1 cellular context compared by ENCODE assay signal in the genomic region with DNA sequence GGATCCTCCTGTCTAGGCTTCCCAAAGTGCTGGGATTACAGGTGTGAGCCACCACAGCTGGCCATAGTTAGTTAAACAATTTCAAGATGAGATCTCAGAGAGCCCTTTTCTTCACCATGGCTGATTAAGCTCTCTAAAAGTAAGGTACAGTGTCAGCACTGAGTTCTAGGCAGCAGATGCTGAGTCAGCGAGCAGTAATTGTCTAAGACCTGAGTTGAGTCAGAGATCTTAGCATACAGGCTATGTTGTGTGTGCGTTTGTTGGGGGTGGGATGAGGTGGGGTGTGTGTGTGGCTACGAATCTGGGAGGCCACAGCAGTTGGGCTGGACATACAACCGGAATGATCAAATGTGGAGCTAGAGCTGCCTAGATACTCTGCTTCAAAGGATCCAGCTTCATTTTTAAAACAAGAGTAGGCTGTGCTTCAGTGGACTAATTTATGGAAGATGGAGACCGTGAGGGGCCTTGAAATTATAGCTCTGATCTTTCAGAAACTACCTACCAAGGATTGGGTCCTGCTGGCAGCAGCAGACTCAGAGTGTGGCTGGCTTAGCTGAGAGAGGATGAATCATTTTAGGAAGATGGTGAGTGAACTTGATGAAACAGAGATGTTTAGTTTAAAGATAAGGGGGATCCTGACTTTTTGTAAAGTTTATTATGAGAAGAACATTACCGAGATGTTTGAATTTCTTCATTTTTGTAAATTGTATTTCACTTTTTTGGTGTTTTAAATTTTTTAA.
TF ChIP-seq lines count a peak whose summit lies in the region.

No MANE protein-coding gene starts in this region.

TF ChIP-seq in GM12878, 131 proteins besides CTCF, POLR2A, EP300 and RAD21 (continued from another document):
- TF ChIP-seq, protein P1, sequence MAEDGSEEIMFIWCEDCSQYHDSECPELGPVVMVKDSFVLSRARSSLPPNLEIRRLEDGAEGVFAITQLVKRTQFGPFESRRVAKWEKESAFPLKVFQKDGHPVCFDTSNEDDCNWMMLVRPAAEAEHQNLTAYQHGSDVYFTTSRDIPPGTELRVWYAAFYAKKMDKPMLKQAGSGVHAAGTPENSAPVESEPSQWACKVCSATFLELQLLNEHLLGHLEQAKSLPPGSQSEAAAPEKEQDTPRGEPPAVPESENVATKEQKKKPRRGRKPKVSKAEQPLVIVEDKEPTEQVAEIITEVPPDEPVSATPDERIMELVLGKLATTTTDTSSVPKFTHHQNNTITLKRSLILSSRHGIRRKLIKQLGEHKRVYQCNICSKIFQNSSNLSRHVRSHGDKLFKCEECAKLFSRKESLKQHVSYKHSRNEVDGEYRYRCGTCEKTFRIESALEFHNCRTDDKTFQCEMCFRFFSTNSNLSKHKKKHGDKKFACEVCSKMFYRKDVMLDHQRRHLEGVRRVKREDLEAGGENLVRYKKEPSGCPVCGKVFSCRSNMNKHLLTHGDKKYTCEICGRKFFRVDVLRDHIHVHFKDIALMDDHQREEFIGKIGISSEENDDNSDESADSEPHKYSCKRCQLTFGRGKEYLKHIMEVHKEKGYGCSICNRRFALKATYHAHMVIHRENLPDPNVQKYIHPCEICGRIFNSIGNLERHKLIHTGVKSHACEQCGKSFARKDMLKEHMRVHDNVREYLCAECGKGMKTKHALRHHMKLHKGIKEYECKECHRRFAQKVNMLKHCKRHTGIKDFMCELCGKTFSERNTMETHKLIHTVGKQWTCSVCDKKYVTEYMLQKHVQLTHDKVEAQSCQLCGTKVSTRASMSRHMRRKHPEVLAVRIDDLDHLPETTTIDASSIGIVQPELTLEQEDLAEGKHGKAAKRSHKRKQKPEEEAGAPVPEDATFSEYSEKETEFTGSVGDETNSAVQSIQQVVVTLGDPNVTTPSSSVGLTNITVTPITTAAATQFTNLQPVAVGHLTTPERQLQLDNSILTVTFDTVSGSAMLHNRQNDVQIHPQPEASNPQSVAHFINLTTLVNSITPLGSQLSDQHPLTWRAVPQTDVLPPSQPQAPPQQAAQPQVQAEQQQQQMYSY (CRISPR knock-in tag; IDR thresholded peaks at IDR 0.05): no peak
- no peak for TF ChIP-seq BRCA1 (IDR thresholded peaks at IDR 0.05; ENCODE audit: low read depth, low read length)
- no peak for TF ChIP-seq BACH1 (IDR thresholded peaks at IDR 0.05; ENCODE audit: borderline replicate concordance)
- no peak for TF ChIP-seq NRF1 (conservative IDR thresholded peaks at IDR 0.05; ENCODE audit: low read depth, low read length)
- no peak for TF ChIP-seq CHD2 (IDR thresholded peaks at IDR 0.05; ENCODE audit: borderline replicate concordance, low read depth, low read length)
- TF ChIP-seq, protein P2, sequence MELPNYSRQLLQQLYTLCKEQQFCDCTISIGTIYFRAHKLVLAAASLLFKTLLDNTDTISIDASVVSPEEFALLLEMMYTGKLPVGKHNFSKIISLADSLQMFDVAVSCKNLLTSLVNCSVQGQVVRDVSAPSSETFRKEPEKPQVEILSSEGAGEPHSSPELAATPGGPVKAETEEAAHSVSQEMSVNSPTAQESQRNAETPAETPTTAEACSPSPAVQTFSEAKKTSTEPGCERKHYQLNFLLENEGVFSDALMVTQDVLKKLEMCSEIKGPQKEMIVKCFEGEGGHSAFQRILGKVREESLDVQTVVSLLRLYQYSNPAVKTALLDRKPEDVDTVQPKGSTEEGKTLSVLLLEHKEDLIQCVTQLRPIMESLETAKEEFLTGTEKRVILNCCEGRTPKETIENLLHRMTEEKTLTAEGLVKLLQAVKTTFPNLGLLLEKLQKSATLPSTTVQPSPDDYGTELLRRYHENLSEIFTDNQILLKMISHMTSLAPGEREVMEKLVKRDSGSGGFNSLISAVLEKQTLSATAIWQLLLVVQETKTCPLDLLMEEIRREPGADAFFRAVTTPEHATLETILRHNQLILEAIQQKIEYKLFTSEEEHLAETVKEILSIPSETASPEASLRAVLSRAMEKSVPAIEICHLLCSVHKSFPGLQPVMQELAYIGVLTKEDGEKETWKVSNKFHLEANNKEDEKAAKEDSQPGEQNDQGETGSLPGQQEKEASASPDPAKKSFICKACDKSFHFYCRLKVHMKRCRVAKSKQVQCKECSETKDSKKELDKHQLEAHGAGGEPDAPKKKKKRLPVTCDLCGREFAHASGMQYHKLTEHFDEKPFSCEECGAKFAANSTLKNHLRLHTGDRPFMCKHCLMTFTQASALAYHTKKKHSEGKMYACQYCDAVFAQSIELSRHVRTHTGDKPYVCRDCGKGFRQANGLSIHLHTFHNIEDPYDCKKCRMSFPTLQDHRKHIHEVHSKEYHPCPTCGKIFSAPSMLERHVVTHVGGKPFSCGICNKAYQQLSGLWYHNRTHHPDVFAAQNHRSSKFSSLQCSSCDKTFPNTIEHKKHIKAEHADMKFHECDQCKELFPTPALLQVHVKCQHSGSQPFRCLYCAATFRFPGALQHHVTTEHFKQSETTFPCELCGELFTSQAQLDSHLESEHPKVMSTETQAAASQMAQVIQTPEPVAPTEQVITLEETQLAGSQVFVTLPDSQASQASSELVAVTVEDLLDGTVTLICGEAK (IDR thresholded peaks at IDR 0.05; ENCODE audit: borderline replicate concordance): no peak
- TF ChIP-seq JUND (IDR thresholded peaks at IDR 0.05; ENCODE audit: low read depth, low read length): no peak
- TF ChIP-seq BMI1 (IDR thresholded peaks at IDR 0.05; ENCODE audit: borderline replicate concordance): no peak
- TF ChIP-seq, protein P3, sequence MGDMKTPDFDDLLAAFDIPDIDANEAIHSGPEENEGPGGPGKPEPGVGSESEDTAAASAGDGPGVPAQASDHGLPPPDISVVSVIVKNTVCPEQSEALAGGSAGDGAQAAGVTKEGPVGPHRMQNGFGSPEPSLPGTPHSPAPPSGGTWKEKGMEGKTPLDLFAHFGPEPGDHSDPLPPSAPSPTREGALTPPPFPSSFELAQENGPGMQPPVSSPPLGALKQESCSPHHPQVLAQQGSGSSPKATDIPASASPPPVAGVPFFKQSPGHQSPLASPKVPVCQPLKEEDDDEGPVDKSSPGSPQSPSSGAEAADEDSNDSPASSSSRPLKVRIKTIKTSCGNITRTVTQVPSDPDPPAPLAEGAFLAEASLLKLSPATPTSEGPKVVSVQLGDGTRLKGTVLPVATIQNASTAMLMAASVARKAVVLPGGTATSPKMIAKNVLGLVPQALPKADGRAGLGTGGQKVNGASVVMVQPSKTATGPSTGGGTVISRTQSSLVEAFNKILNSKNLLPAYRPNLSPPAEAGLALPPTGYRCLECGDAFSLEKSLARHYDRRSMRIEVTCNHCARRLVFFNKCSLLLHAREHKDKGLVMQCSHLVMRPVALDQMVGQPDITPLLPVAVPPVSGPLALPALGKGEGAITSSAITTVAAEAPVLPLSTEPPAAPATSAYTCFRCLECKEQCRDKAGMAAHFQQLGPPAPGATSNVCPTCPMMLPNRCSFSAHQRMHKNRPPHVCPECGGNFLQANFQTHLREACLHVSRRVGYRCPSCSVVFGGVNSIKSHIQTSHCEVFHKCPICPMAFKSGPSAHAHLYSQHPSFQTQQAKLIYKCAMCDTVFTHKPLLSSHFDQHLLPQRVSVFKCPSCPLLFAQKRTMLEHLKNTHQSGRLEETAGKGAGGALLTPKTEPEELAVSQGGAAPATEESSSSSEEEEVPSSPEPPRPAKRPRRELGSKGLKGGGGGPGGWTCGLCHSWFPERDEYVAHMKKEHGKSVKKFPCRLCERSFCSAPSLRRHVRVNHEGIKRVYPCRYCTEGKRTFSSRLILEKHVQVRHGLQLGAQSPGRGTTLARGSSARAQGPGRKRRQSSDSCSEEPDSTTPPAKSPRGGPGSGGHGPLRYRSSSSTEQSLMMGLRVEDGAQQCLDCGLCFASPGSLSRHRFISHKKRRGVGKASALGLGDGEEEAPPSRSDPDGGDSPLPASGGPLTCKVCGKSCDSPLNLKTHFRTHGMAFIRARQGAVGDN (IDR thresholded peaks at IDR 0.05): no peak
